20 cellular contexts compared by ENCODE assay signal in the genomic region with DNA sequence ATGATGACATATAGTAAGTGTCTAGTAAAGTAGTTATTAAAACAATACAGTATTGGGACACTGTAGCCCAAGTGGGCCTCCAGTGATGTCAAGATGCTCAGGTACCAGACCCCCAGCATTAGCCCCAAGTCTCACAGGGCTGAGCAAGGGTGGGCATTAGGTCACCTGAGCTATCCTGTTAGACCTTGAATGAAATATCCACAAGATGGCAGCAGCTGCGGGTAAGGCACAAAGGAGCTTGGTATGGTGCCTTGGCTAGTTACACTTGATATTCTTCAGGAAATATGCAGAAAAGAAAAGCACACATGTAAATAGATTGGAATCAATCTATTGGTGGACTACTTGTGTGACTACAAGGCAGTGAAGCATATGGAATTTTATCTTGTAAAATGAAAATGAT.
A peak's percentile ranks its signal among the peaks of the same experiment; 100 is the strongest.
DNase-seq lines count a peak whose midpoint lies in the region; ATAC-seq, FAIRE-seq and TF ChIP-seq lines count a peak whose summit lies in the region.
"Had no signal": no experiment of that assay in that cellular context is flagged by ENCODE, and none has a peak within 500 bp of the region (broad histone marks: within the 10 kb centered on the region; RNA-seq: fewer than 3 reads in every experiment).

No MANE protein-coding gene starts in this region.

- H3K4me3 ChIP-seq in SU-DHL-6 (ENCODE audit: insufficient read depth, low read length, poor library complexity, severe bottlenecking), result no peak overlapping the region
- no peak overlapping the region for H3K4me3 ChIP-seq in kidney (ENCODE audit: low read length in 2 of 2)
- H3K4me3 ChIP-seq in vagina, result no peak overlapping the region
- H3K4me3 ChIP-seq: GM23248 had no signal

- no peak overlapping the region for H3K4me2 ChIP-seq in SU-DHL-6 (ENCODE audit: low read depth, low read length, poor library complexity, severe bottlenecking)
- H3K4me2 ChIP-seq: SK-N-SH had no signal

- H3K27ac ChIP-seq in SU-DHL-6 (ENCODE audit: low read depth, low read length) (no peak overlapping the region), kidney (ENCODE audit: low read depth in 2 of 2, low read length in 2 of 2) (no peak overlapping the region), vagina (no peak overlapping the region)
- H3K27ac ChIP-seq: GM23248, neutrophil had no signal

- intact Hi-C loops in kidney (cut with DNase I) (no loop called here), vagina (cut with DNase I) (no loop called here)

- H3K4me1 ChIP-seq in kidney (ENCODE audit: control insufficient read depth in 1 of 2, insufficient read depth in 1 of 2, low read depth in 1 of 2, low read length in 2 of 2) (no peaks in the 10 kb centered on the region), vagina (no peaks in the 10 kb centered on the region)

- H4K20me1 ChIP-seq in SU-DHL-6 (ENCODE audit: low read depth, low read length), result no peaks in the 10 kb centered on the region

- H3K4me1 Mint-ChIP-seq in T-helper 17 cell, result no peaks in the 10 kb centered on the region
- H3K4me1 Mint-ChIP-seq: activated naive CD8-positive, alpha-beta T cell treated with anti-CD3 and anti-CD28 coated beads, Interleukin-2, amount 10 ng/mL, durations not matched to agents 7 days and 5 days; memory B cell had no signal

- peaks cover 9% of the 10 kb centered on the region; the same call in 1 of the 2 replicates for H3K9me3 ChIP-seq in SU-DHL-6 (ENCODE audit: insufficient read depth, low read length)
- no peaks in the 10 kb centered on the region for H3K9me3 ChIP-seq in kidney (ENCODE audit: control insufficient read depth in 1 of 2, low read length in 2 of 2)
- no peaks in the 10 kb centered on the region for H3K9me3 ChIP-seq in T-helper 17 cell (ENCODE audit: control insufficient read depth, low read length, poor library complexity, severe bottlenecking)
- no peaks in the 10 kb centered on the region for H3K9me3 ChIP-seq in vagina
- H3K9me3 ChIP-seq: neutrophil, SK-N-SH had no signal

- ATAC-seq in HG03565 (IDR thresholded peaks at IDR 0.05; ENCODE audit: unreplicated experiment) (peak; percentile 64), T-helper 17 cell (no peak)

- H3K9ac ChIP-seq in SU-DHL-6 (ENCODE audit: low read length), result no peak overlapping the region
- H3K9ac ChIP-seq in kidney (ENCODE audit: low read length in 2 of 2), result no peak overlapping the region
- H3K9ac ChIP-seq: GM23248, SK-N-SH had no signal

- H3K9me2 ChIP-seq in SU-DHL-6 (replicated peaks; ENCODE audit: insufficient read depth, low read length), result no peaks in the 10 kb centered on the region
- H3K9me2 ChIP-seq: SK-N-SH had no signal

- TF ChIP-seq CTCF in SU-DHL-6 (IDR thresholded peaks at IDR 0.05; ENCODE audit: insufficient read depth, low read length, poor library complexity, severe bottlenecking) (peak; percentile 44), kidney (IDR thresholded peaks at IDR 0.05; ENCODE audit: borderline replicate concordance, extremely low read depth, insufficient read depth) (no peak), vagina (IDR thresholded peaks at IDR 0.05) (no peak)

- DNase-seq in DMS53 (lab: John Stamatoyannopoulos, UW) (peak; percentile 53), DMS53 treated with DMSO at 0.1 percent for 48 hours (lab: John Stamatoyannopoulos, UW; ENCODE audit: unreplicated experiment) (no peak), kidney (peak; percentile 3), dedifferentiated amniotic fluid mesenchymal stem cell (ENCODE audit: extremely low spot score) (no peak), T-helper 17 cell (no peak), vagina (ENCODE audit: extremely low spot score in 2 of 2) (no peak)
- DNase-seq: activated naive CD8-positive, alpha-beta T cell treated with anti-CD3 and anti-CD28 coated beads, Interleukin-2, amount 10 ng/mL, durations not matched to agents 7 days and 5 days; activated T-cell treated with anti-CD3 and anti-CD28 coated beads for 4 hours; GM23248; NCI-H1436; NCI-H510A treated with DMSO at 0.1 percent for 48 hours; SK-N-SH; small intestine had no signal

- H3K36me3 ChIP-seq in SU-DHL-6 (ENCODE audit: low read length) (no peaks in the 10 kb centered on the region), kidney (ENCODE audit: control insufficient read depth in 1 of 2, insufficient read depth in 2 of 2, low read length in 2 of 2) (no peaks in the 10 kb centered on the region), vagina (no peaks in the 10 kb centered on the region)
- H3K36me3 ChIP-seq: neutrophil had no signal

- H3K27ac Mint-ChIP-seq in T-helper 17 cell, result no peak overlapping the region
- H3K27ac Mint-ChIP-seq: activated naive CD8-positive, alpha-beta T cell treated with anti-CD3 and anti-CD28 coated beads, Interleukin-2, amount 10 ng/mL, durations not matched to agents 7 days and 5 days; memory B cell; type B pancreatic cell had no signal

- FAIRE-seq in kidney (lab: Jason Lieb, UNC), result no peak
- FAIRE-seq: GM12891, HTR-8/SVneo, small intestine had no signal

- no peak for TF ChIP-seq POLR2A in vagina (IDR thresholded peaks at IDR 0.05)

- no peaks in the 10 kb centered on the region for H3K79me2 ChIP-seq in SU-DHL-6 (ENCODE audit: insufficient read depth, low read length)

- H3K27me3 Mint-ChIP-seq in T-helper 17 cell, result no peaks in the 10 kb centered on the region
- H3K27me3 Mint-ChIP-seq: activated naive CD8-positive, alpha-beta T cell treated with anti-CD3 and anti-CD28 coated beads, Interleukin-2, amount 10 ng/mL, durations not matched to agents 7 days and 5 days; memory B cell; type B pancreatic cell had no signal

- H3F3A ChIP-seq in SU-DHL-6 (ENCODE audit: insufficient read depth), result no peaks in the 10 kb centered on the region

- peak overlapping the region; percentile 20 for H2AFZ ChIP-seq in SU-DHL-6 (ENCODE audit: low read depth, low read length, severe bottlenecking)
- H2AFZ ChIP-seq: GM23248 had no signal

- H3K4me3 Mint-ChIP-seq in T-helper 17 cell, result no peak overlapping the region
- H3K4me3 Mint-ChIP-seq: activated naive CD8-positive, alpha-beta T cell treated with anti-CD3 and anti-CD28 coated beads, Interleukin-2, amount 10 ng/mL, durations not matched to agents 7 days and 5 days; memory B cell; type B pancreatic cell had no signal

- no peaks in the 10 kb centered on the region for H3K27me3 ChIP-seq in SU-DHL-6 (ENCODE audit: low read length)
- no peaks in the 10 kb centered on the region for H3K27me3 ChIP-seq in vagina
- H3K27me3 ChIP-seq: neutrophil had no signal

- H3K36me3 Mint-ChIP-seq in T-helper 17 cell (ENCODE audit: low read depth), result no peaks in the 10 kb centered on the region
- H3K36me3 Mint-ChIP-seq: activated naive CD8-positive, alpha-beta T cell treated with anti-CD3 and anti-CD28 coated beads, Interleukin-2, amount 10 ng/mL, durations not matched to agents 7 days and 5 days; memory B cell; type B pancreatic cell had no signal

Comparison
In these comparisons a context has a peak if more than half of its experiments do, and no peak if none do; other contexts are left out.
1. DNase-seq: peak in DMS53 (single experiment) and kidney (single experiment); none in DMS53 treated with DMSO at 0.1 percent for 48 hours (single experiment), dedifferentiated amniotic fluid mesenchymal stem cell (single experiment), T-helper 17 cell (0 of 3) and vagina (0 of 2).